Comparison of ENCODE assay signal across 20 cellular contexts in the genomic region with DNA sequence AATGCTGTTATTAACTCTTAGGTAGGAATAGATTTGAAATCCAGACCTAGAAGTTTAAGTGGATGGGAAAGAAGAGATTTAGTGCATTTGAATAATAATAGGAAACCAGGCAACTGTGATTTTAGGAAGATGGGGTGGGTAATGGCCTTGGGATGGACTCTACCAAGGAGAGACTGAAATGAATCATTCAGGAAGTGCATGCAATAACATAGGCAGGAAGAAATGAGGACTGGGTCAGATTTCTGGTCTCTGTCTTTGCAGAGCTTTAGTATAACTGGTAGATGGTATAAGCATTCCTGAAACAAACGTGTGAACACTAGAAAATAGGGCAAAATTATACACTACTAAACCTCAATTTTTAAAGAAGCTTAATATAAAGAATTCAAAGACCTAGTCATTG.
DNase-seq lines count a peak whose midpoint lies in the region; ATAC-seq and TF ChIP-seq lines count a peak whose summit lies in the region.
"Had no signal": no experiment of that assay in that cellular context is flagged by ENCODE, and none has a peak within 500 bp of the region (broad histone marks: within the 10 kb centered on the region; RNA-seq: fewer than 3 reads in every experiment).

No MANE protein-coding gene starts in this region.

- H3K27me3 ChIP-seq in mammary epithelial cell (ENCODE audit: insufficient read depth, low read length) (no peaks in the 10 kb centered on the region), left lung (no peaks in the 10 kb centered on the region)
- H3K27me3 ChIP-seq: BE2C, MG63 had no signal

- H3K4me3 ChIP-seq in mammary epithelial cell (replicated peaks in 1 of 3; ENCODE audit: insufficient read depth in 1 of 3, low read depth in 2 of 3, low read length in 3 of 3) (no peak overlapping the region), choroid plexus epithelial cell (ENCODE audit: low read depth, low read length) (no peak overlapping the region), left lung (no peak overlapping the region)
- H3K4me3 ChIP-seq: A549, MG63 had no signal

- no peaks in the 10 kb centered on the region for H3K9me3 Mint-ChIP-seq in MCF 10A (ENCODE audit: unreplicated experiment)
- H3K9me3 Mint-ChIP-seq in activated CD4-positive, alpha-beta T cell treated with anti-CD3 and anti-CD28 coated beads, Interleukin-2, amount 10 ng/mL, durations not matched to agents 24 days and 14 days = no peaks in the 10 kb centered on the region
- H3K9me3 Mint-ChIP-seq: H9 had no signal

- dilution Hi-C loops in mammary epithelial cell (cut with HindIII; ENCODE audit: low sequenced_read_pairs) = no loop called here

- in situ Hi-C loops in mammary epithelial cell (cut with MboI; ENCODE audit: low sequenced_read_pairs in 2 of 2) = no loop called here

- no peak for ATAC-seq in left lung
- ATAC-seq: A549, Panc1 had no signal

- WGBS in mammary epithelial cell (ENCODE audit: low coverage, missing lambda C conversion rate) = 20% methylated on average over 1 of the region's 1 CpG

- intact Hi-C loops in MCF 10A (cut with micrococcal nuclease) (no loop called here), mammary epithelial cell (cut with micrococcal nuclease) (no loop called here), left lung (cut with DNase I) (no loop called here)
- intact Hi-C loops in activated CD4-positive, alpha-beta T cell treated with anti-CD3 and anti-CD28 coated beads, Interleukin-2, amount 10 ng/mL, durations not matched to agents 24 days and 14 days (cut with micrococcal nuclease) = no loop called here

- CTCF ChIA-PET in MCF 10A (lab: Yijun Ruan, JAX) (interaction anchor here (0.7 to 1.3 kb wide), 3 partner anchors 10 to 58 kb away, joined by 3 to 5 read pairs (median 4); no protein-coding TSS in a partner anchor), mammary epithelial cell (lab: Charles Lee; ENCODE audit: low non-redundant PET) (interaction anchor here (0.6 kb wide), 1 partner anchor 58 kb away, joined by 3 read pairs; no protein-coding TSS in a partner anchor)

- H3K36me3 Mint-ChIP-seq in MCF 10A (ENCODE audit: insufficient read depth, unreplicated experiment) = no peaks in the 10 kb centered on the region
- H3K36me3 Mint-ChIP-seq in activated CD4-positive, alpha-beta T cell treated with anti-CD3 and anti-CD28 coated beads, Interleukin-2, amount 10 ng/mL, durations not matched to agents 24 days and 14 days (ENCODE audit: low read depth) = no peaks in the 10 kb centered on the region

- H3K9me3 ChIP-seq in mammary epithelial cell (replicated peaks; ENCODE audit: insufficient read depth, low read length) = no peaks in the 10 kb centered on the region
- H3K9me3 ChIP-seq in left lung = no peaks in the 10 kb centered on the region
- H3K9me3 ChIP-seq: A549, BE2C, MG63 had no signal

- H3K4me1 ChIP-seq in mammary epithelial cell (ENCODE audit: insufficient read depth, low read length) (no peaks in the 10 kb centered on the region), left lung (no peaks in the 10 kb centered on the region)
- H3K4me1 ChIP-seq: A549 had no signal

- H4K20me1 ChIP-seq in mammary epithelial cell (ENCODE audit: insufficient read depth, low read length) = no peaks in the 10 kb centered on the region

- H3K36me3 ChIP-seq in mammary epithelial cell (ENCODE audit: insufficient read depth, low read length) = no peaks in the 10 kb centered on the region
- no peaks in the 10 kb centered on the region for H3K36me3 ChIP-seq in left lung
- H3K36me3 ChIP-seq: BE2C, MG63 had no signal

- H3K4me1 Mint-ChIP-seq in MCF 10A (ENCODE audit: insufficient read depth, unreplicated experiment) = peaks cover 7% of the 10 kb centered on the region
- no peaks in the 10 kb centered on the region for H3K4me1 Mint-ChIP-seq in activated CD4-positive, alpha-beta T cell treated with anti-CD3 and anti-CD28 coated beads, Interleukin-2, amount 10 ng/mL, durations not matched to agents 24 days and 14 days

- DNase-seq in MCF 10A (ENCODE audit: unreplicated experiment) (peak; percentile 35), mammary epithelial cell (no peak), NCI-H2227 treated with DMSO at 0.1 percent for 48 hours (lab: John Stamatoyannopoulos, UW) (peak; percentile 54), choroid plexus epithelial cell (ENCODE audit: low read depth) (peak; percentile 26), left lung (no peak), HuH-7.5 (ENCODE audit: low spot score) (no peak), NCI-H524 treated with DMSO at 0.1 percent for 48 hours (lab: John Stamatoyannopoulos, UW) (no peak)
- DNase-seq in activated CD4-positive, alpha-beta T cell treated with anti-CD3 and anti-CD28 coated beads, Interleukin-2, amount 10 ng/mL, durations not matched to agents 24 days and 14 days = no peak
- DNase-seq: BE2C; H9; Kasumi-1; MG63; NCI-H2029; NCI-H2171; NCI-H446; NCI-H526 treated with DMSO at 0.1 percent for 48 hours; NK-92 treated with Interleukin-12 subunit alpha and Interleukin-12 subunit beta, amount 100 ng/mL, for 24 hours; T-helper 1 cell had no signal

- BruUV-seq in MCF 10A (replicated peaks; lab: Mats Ljungman, UMichigan) (no TSS peak), mammary epithelial cell (replicated peaks; lab: Mats Ljungman, UMichigan) (no TSS peak)

- no peaks in the 10 kb centered on the region for H3K27me3 Mint-ChIP-seq in MCF 10A (ENCODE audit: insufficient read depth, unreplicated experiment)
- H3K27me3 Mint-ChIP-seq in activated CD4-positive, alpha-beta T cell treated with anti-CD3 and anti-CD28 coated beads, Interleukin-2, amount 10 ng/mL, durations not matched to agents 24 days and 14 days = no peaks in the 10 kb centered on the region

- no peak overlapping the region for H3K4me2 ChIP-seq in mammary epithelial cell (ENCODE audit: insufficient read depth, low read depth, low read length)
- H3K4me2 ChIP-seq: A549 had no signal

- no peak for TF ChIP-seq CTCF in MCF 10A (IDR thresholded peaks at IDR 0.05; ENCODE audit: unreplicated experiment)
- TF ChIP-seq CTCF in mammary epithelial cell (conservative IDR thresholded peaks at IDR 0.05 in 1 of 2, IDR thresholded peaks at IDR 0.05 in 1 of 2; ENCODE audit: extremely low read depth in 1 of 2, insufficient read depth in 1 of 2, low read depth in 1 of 2, low read length in 2 of 2) = no peak
- TF ChIP-seq CTCF in choroid plexus epithelial cell (conservative IDR thresholded peaks at IDR 0.05; ENCODE audit: low read depth, low read length) = no peak
- TF ChIP-seq CTCF in left lung (IDR thresholded peaks at IDR 0.05) = no peak

- no peak overlapping the region for H3K4me3 Mint-ChIP-seq in MCF 10A (ENCODE audit: unreplicated experiment)
- no peak overlapping the region for H3K4me3 Mint-ChIP-seq in activated CD4-positive, alpha-beta T cell treated with anti-CD3 and anti-CD28 coated beads, Interleukin-2, amount 10 ng/mL, durations not matched to agents 24 days and 14 days
- H3K4me3 Mint-ChIP-seq: H9 had no signal

- POLR2A ChIA-PET in MCF 10A (lab: Yijun Ruan, JAX) = interaction anchor here (0.8 kb wide), 1 partner anchor 9 kb away, joined by 3 read pairs; no protein-coding TSS in a partner anchor

- H3K27ac Mint-ChIP-seq in MCF 10A (ENCODE audit: low read depth, unreplicated experiment) = no peak overlapping the region
- H3K27ac Mint-ChIP-seq in activated CD4-positive, alpha-beta T cell treated with anti-CD3 and anti-CD28 coated beads, Interleukin-2, amount 10 ng/mL, durations not matched to agents 24 days and 14 days = no peak overlapping the region
- H3K27ac Mint-ChIP-seq: H9 had no signal

- H3K9ac ChIP-seq in mammary epithelial cell (ENCODE audit: insufficient read depth, low read length) = no peak overlapping the region

- H3K27ac ChIP-seq in mammary epithelial cell (ENCODE audit: insufficient read depth, low read depth, low read length) = no peak overlapping the region
- H3K27ac ChIP-seq in left lung = no peak overlapping the region
- H3K27ac ChIP-seq: A549 had no signal

- no peak overlapping the region for H2AFZ ChIP-seq in mammary epithelial cell (ENCODE audit: low read depth, low read length)

- H3K79me2 ChIP-seq in mammary epithelial cell (ENCODE audit: insufficient read depth, low read length) = no peaks in the 10 kb centered on the region

Comparison
In these comparisons a context has a peak if more than half of its experiments do, and no peak if none do; other contexts are left out.
1. DNase-seq: peak in MCF 10A (single experiment), NCI-H2227 treated with DMSO at 0.1 percent for 48 hours (single experiment) and choroid plexus epithelial cell (single experiment); none in mammary epithelial cell (single experiment), activated CD4-positive, alpha-beta T cell treated with anti-CD3 and anti-CD28 coated beads, Interleukin-2, amount 10 ng/mL, durations not matched to agents 24 days and 14 days (single experiment), left lung (0 of 2), HuH-7.5 (single experiment) and NCI-H524 treated with DMSO at 0.1 percent for 48 hours (single experiment).